Comparison of ENCODE assay signal across 8 cellular contexts in genomic region chr14:68598621-68599447, GRCh38.
DNase-seq lines count a peak whose midpoint lies in the region; ATAC-seq and TF ChIP-seq lines count a peak whose summit lies in the region.

No MANE protein-coding gene starts in this region.

- H3K4me1 ChIP-seq in mesenchymal stem cell (ENCODE audit: control insufficient read depth, insufficient read depth, low read depth, low read length) = peaks cover 15% of the 10 kb centered on the region
- peaks cover 17 to 35% (median 27%) of the 10 kb centered on the region in 4 donors for H3K4me1 ChIP-seq in upper lobe of left lung
- H3K4me1 ChIP-seq in CD8-positive, alpha-beta memory T cell (ENCODE audit: insufficient read depth, low read length) = no peaks in the 10 kb centered on the region

- H2BK5ac ChIP-seq in mesenchymal stem cell (ENCODE audit: low read depth, low read length, poor library complexity, severe bottlenecking) = no peak overlapping the region

- H3K9me3 Mint-ChIP-seq in CD8-positive, alpha-beta memory T cell = no peaks in the 10 kb centered on the region
- peaks cover 0 to 3% of the 10 kb centered on the region in 2 donors for H3K9me3 Mint-ChIP-seq in activated T-cell treated with anti-CD3 and anti-CD28 coated beads, Interleukin-2, amount 50 U/mL, for 72 hours

- H3K9me3 ChIP-seq in mesenchymal stem cell (ENCODE audit: control insufficient read depth, low read length) = no peaks in the 10 kb centered on the region
- H3K9me3 ChIP-seq in upper lobe of left lung = no peaks in the 10 kb centered on the region
- H3K9me3 ChIP-seq in CD8-positive, alpha-beta memory T cell (ENCODE audit: low read length) = no peaks in the 10 kb centered on the region

- peak overlapping the region in 1 of 2 experiments; percentile 93 for H3K14ac ChIP-seq in mesenchymal stem cell (ENCODE audit: low read length in 2 of 2)

- TF ChIP-seq CTCF in upper lobe of left lung (IDR thresholded peaks at IDR 0.05) = no peak

- no peak overlapping the region for H3K4me2 ChIP-seq in mesenchymal stem cell (ENCODE audit: low read length, poor library complexity, severe bottlenecking)

- peak overlapping the region; percentile 94 for H2BK120ac ChIP-seq in mesenchymal stem cell (ENCODE audit: low read depth, low read length)

- H4K91ac ChIP-seq in mesenchymal stem cell (ENCODE audit: low read length) = peak overlapping the region; percentile 98

- H3K4me3 ChIP-seq in mesenchymal stem cell (ENCODE audit: insufficient read depth in 1 of 2, low read depth in 1 of 2, low read length in 2 of 2) (peak overlapping the region in 1 of 2 experiments; percentile 43), upper lobe of left lung (peak overlapping the region in 1 of 4 donors; percentile 18)
- no peak overlapping the region for H3K4me3 ChIP-seq in CD8-positive, alpha-beta memory T cell (ENCODE audit: low read length)

- peak overlapping the region; percentile 89 to 98 for H3K18ac ChIP-seq in mesenchymal stem cell (ENCODE audit: low read depth in 1 of 2, low read length in 2 of 2)

- H3K79me1 ChIP-seq in mesenchymal stem cell (replicated peaks; ENCODE audit: low read length, poor library complexity, severe bottlenecking) = no peaks in the 10 kb centered on the region

- H2BK15ac ChIP-seq in mesenchymal stem cell (ENCODE audit: low read depth, poor library complexity, severe bottlenecking) = peak overlapping the region; percentile 74

- H3K27ac ChIP-seq in mesenchymal stem cell (ENCODE audit: low read length, poor library complexity, severe bottlenecking) = peak overlapping the region; percentile 81
- H3K27ac ChIP-seq in upper lobe of left lung = peak overlapping the region; percentile 83 to 92 (median 86)
- no peak overlapping the region for H3K27ac ChIP-seq in CD8-positive, alpha-beta memory T cell (ENCODE audit: low read depth, low read length)

- H3K9ac ChIP-seq in mesenchymal stem cell (ENCODE audit: low read length) = peak overlapping the region; percentile 81

- peak overlapping the region; percentile 95 for H4K8ac ChIP-seq in mesenchymal stem cell (ENCODE audit: low read length)

- H2AFZ ChIP-seq in mesenchymal stem cell (ENCODE audit: low read depth, low read length) = peak overlapping the region; percentile 62

- H2BK12ac ChIP-seq in mesenchymal stem cell (ENCODE audit: low read length in 2 of 2) = peak overlapping the region; percentile 95 to 99

- ATAC-seq in upper lobe of left lung (ENCODE audit: low FRiP score in 2 of 2) = peak; percentile 76 to 88
- ATAC-seq in activated T-cell treated with anti-CD3 and anti-CD28 coated beads, Interleukin-2, amount 50 U/mL, for 72 hours (replicated peaks in 1 of 2) = no peak

- WGBS in mesenchymal stem cell = 27% methylated on average over 12 of the region's 22 CpGs
- 37 to 44% methylated on average over 22 of the region's 22 CpGs for WGBS in upper lobe of left lung, 2 donors

- H3K36me3 ChIP-seq in mesenchymal stem cell (ENCODE audit: control insufficient read depth in 1 of 2, insufficient read depth in 2 of 2, low read depth in 1 of 2, low read length in 2 of 2) (no peaks in the 10 kb centered on the region), upper lobe of left lung (no peaks in the 10 kb centered on the region)
- H3K36me3 ChIP-seq in CD8-positive, alpha-beta memory T cell (ENCODE audit: insufficient read depth, low read length) = no peaks in the 10 kb centered on the region

- H3K4me3 Mint-ChIP-seq in CD8-positive, alpha-beta memory T cell = no peak overlapping the region
- H3K4me3 Mint-ChIP-seq in activated T-cell treated with anti-CD3 and anti-CD28 coated beads, Interleukin-2, amount 50 U/mL, for 72 hours = no peak overlapping the region

- no peaks in the 10 kb centered on the region for H3K36me3 Mint-ChIP-seq in CD8-positive, alpha-beta memory T cell
- no peaks in the 10 kb centered on the region for H3K36me3 Mint-ChIP-seq in activated T-cell treated with anti-CD3 and anti-CD28 coated beads, Interleukin-2, amount 50 U/mL, for 72 hours (ENCODE audit: insufficient read depth in 2 of 2)

- peaks cover 5 to 7% (median 7%) of the 10 kb centered on the region in 3 donors for H3K4me1 Mint-ChIP-seq in CD8-positive, alpha-beta memory T cell
- peaks cover 10% of the 10 kb centered on the region for H3K4me1 Mint-ChIP-seq in activated T-cell treated with anti-CD3 and anti-CD28 coated beads, Interleukin-2, amount 50 U/mL, for 72 hours (ENCODE audit: low read depth)

- TF ChIP-seq EP300 in upper lobe of left lung (IDR thresholded peaks at IDR 0.05) = peak in 2 of 4 donors; percentile 20 to 41

- no peaks in the 10 kb centered on the region for H3K27me3 Mint-ChIP-seq in CD8-positive, alpha-beta memory T cell
- H3K27me3 Mint-ChIP-seq in activated T-cell treated with anti-CD3 and anti-CD28 coated beads, Interleukin-2, amount 50 U/mL, for 72 hours (ENCODE audit: low read depth) = no peaks in the 10 kb centered on the region

- CTCF ChIA-PET in CD8-positive, alpha-beta memory T cell (lab: Charles Lee) = interaction anchor here (1.5 kb wide), 1 partner anchor 190 kb away, joined by 4 read pairs; no protein-coding TSS in a partner anchor

- H3K27ac Mint-ChIP-seq in CD8-positive, alpha-beta memory T cell = no peak overlapping the region
- no peak overlapping the region for H3K27ac Mint-ChIP-seq in activated T-cell treated with anti-CD3 and anti-CD28 coated beads, Interleukin-2, amount 50 U/mL, for 72 hours

- DNase-seq in NOMO-1 (lab: John Stamatoyannopoulos, UW; ENCODE audit: unreplicated experiment in 2 of 2) (peak; percentile 67 to 85), dermis blood vessel endothelial cell (peak; percentile 95), mesenchymal stem cell (peak; percentile 90), upper lobe of left lung (peak; percentile 30 to 86), 8988T (no peak), T-helper 2 cell (no peak)
- no peak for DNase-seq in CD8-positive, alpha-beta memory T cell
- DNase-seq in activated T-cell treated with anti-CD3 and anti-CD28 coated beads, Interleukin-2, amount 50 U/mL, for 72 hours = no peak

- peak overlapping the region in 1 of 2 experiments; percentile 57 for H3K23ac ChIP-seq in mesenchymal stem cell (ENCODE audit: low read length in 2 of 2)

- H3K4ac ChIP-seq in mesenchymal stem cell (ENCODE audit: low read depth in 1 of 2, low read length in 2 of 2) = peak overlapping the region; percentile 98 to 99

- no peak overlapping the region for H2AK5ac ChIP-seq in mesenchymal stem cell (ENCODE audit: low read length, severe bottlenecking)

- POLR2A ChIA-PET in CD8-positive, alpha-beta memory T cell (lab: Charles Lee) = no interaction called here

- no peaks in the 10 kb centered on the region for H3K27me3 ChIP-seq in mesenchymal stem cell (ENCODE audit: control insufficient read depth in 1 of 2, insufficient read depth in 1 of 2, low read length in 2 of 2)
- H3K27me3 ChIP-seq in upper lobe of left lung = no peaks in the 10 kb centered on the region
- no peaks in the 10 kb centered on the region for H3K27me3 ChIP-seq in CD8-positive, alpha-beta memory T cell (ENCODE audit: insufficient read depth, low read length, poor library complexity, severe bottlenecking)

- TF ChIP-seq POLR2A in upper lobe of left lung (IDR thresholded peaks at IDR 0.05) = peak in 2 of 4 donors; percentile 0 to 52

Comparison
In these comparisons a context has a peak if more than half of its experiments do, and no peak if none do; other contexts are left out.
1. DNase-seq: peak in NOMO-1 (2 of 2), dermis blood vessel endothelial cell (single experiment), mesenchymal stem cell (single experiment) and upper lobe of left lung (2 of 2); none in 8988T (single experiment), CD8-positive, alpha-beta memory T cell (0 of 5), activated T-cell treated with anti-CD3 and anti-CD28 coated beads, Interleukin-2, amount 50 U/mL, for 72 hours (0 of 2) and T-helper 2 cell (0 of 5).
2. ATAC-seq: peak in upper lobe of left lung (2 of 2); none in activated T-cell treated with anti-CD3 and anti-CD28 coated beads, Interleukin-2, amount 50 U/mL, for 72 hours (0 of 2).